ENCODE assay signal across 8 cellular contexts in genomic region chr12:56189918-56190694, GRCh38. TPM values are rescaled to one million over a fixed set of nuclear protein-coding genes. Genes with fewer than 3 reads are reported as not detected.
DNase-seq lines count a peak whose midpoint lies in the region; ATAC-seq and TF ChIP-seq lines count a peak whose summit lies in the region.

No MANE protein-coding gene starts in this region.

- H3K36me3 Mint-ChIP-seq in T-helper 1 cell treated with Interleukin-12 subunit alpha and Interleukin-12 subunit beta and Interleukin-4 antibody, amounts not matched to agents 30 μg/mL and 1 μg/mL, for 36 hours (ENCODE audit: low read depth), result peaks cover 13% of the 10 kb centered on the region
- peaks cover 15% of the 10 kb centered on the region for H3K36me3 Mint-ChIP-seq in type B pancreatic cell

- peaks cover 46% of the 10 kb centered on the region for H3K4me1 Mint-ChIP-seq in T-helper 1 cell treated with Interleukin-12 subunit alpha and Interleukin-12 subunit beta and Interleukin-4 antibody, amounts not matched to agents 30 μg/mL and 1 μg/mL, for 36 hours (ENCODE audit: low read depth)
- peaks cover 26% of the 10 kb centered on the region for H3K4me1 Mint-ChIP-seq in type B pancreatic cell (ENCODE audit: unreplicated experiment)

- ATAC-seq in HG02678 (IDR thresholded peaks at IDR 0.05; ENCODE audit: unreplicated experiment) (peak; percentile 30), left ventricle myocardium superior (peak; percentile 58)

- no peaks in the 10 kb centered on the region for H3K27me3 Mint-ChIP-seq in T-helper 1 cell treated with Interleukin-12 subunit alpha and Interleukin-12 subunit beta and Interleukin-4 antibody, amounts not matched to agents 30 μg/mL and 1 μg/mL, for 36 hours (ENCODE audit: low read depth)
- peaks cover 7% of the 10 kb centered on the region for H3K27me3 Mint-ChIP-seq in type B pancreatic cell

- DNase-seq in G401 (ENCODE audit: low spot score) (peak; percentile 85), NCI-H146 (lab: John Stamatoyannopoulos, UW) (peak; percentile 93), amniotic stem cell (lab: John Stamatoyannopoulos, UW) (peak; percentile 61), left ventricle myocardium superior (peak; percentile 82), posterior vena cava (ENCODE audit: low spot score) (peak; percentile 94), type B pancreatic cell (ENCODE audit: extremely low spot score, unreplicated experiment) (peak; percentile 97)

- in situ Hi-C loops in G401 (cut with HindIII; ENCODE audit: low sequenced_read_pairs), result loop anchor here (5.0 kb wide), 1 partner anchor 73 kb away; the partner anchor contains the start of genes RPL41 and ZC3H10

- intact Hi-C loops in left ventricle myocardium superior (cut with micrococcal nuclease) (loop anchor here (10.0 kb wide), 2 partner anchors 65 to 275 kb away; partner anchors contain the start of genes ESYT1 and SPRYD4), posterior vena cava (cut with DNase I) (loop anchor here (2.0 to 5.0 kb wide), 3 partner anchors 33 to 72 kb away; partner anchors contain the start of gene ZC3H10 (in 1 of the 2))

- peak overlapping the region; percentile 99 for H3K27ac Mint-ChIP-seq in T-helper 1 cell treated with Interleukin-12 subunit alpha and Interleukin-12 subunit beta and Interleukin-4 antibody, amounts not matched to agents 30 μg/mL and 1 μg/mL, for 36 hours
- H3K27ac Mint-ChIP-seq in type B pancreatic cell, result peak overlapping the region; percentile 99

- peak; percentile 24 for TF ChIP-seq CTCF in type B pancreatic cell (conservative IDR thresholded peaks at IDR 0.05)

- no peaks in the 10 kb centered on the region for H3K9me3 Mint-ChIP-seq in T-helper 1 cell treated with Interleukin-12 subunit alpha and Interleukin-12 subunit beta and Interleukin-4 antibody, amounts not matched to agents 30 μg/mL and 1 μg/mL, for 36 hours
- no peaks in the 10 kb centered on the region for H3K9me3 Mint-ChIP-seq in type B pancreatic cell

- peak overlapping the region; percentile 98 for H3K4me3 Mint-ChIP-seq in T-helper 1 cell treated with Interleukin-12 subunit alpha and Interleukin-12 subunit beta and Interleukin-4 antibody, amounts not matched to agents 30 μg/mL and 1 μg/mL, for 36 hours
- H3K4me3 Mint-ChIP-seq in type B pancreatic cell, result peak overlapping the region; percentile 99

RNA-seq across cellular contexts. Expression of gene SMARCC2, which starts 0.8 kb away (rescaled TPM):
- 10.5 and 18.4 TPM in 2 replicates for total RNA-seq in G401 (2014; rRNA removed; shearing (Covaris generic))
- total RNA-seq in left ventricle myocardium superior (81.4 TPM), posterior vena cava (10 to 100 TPM; 81.0 to 93.9 TPM), type B pancreatic cell (ENCODE audit: low replicate concordance) (92.8 and 147 TPM in 2 replicates)

RNA-seq across cellular contexts. Expression of gene RNF41, which starts 31.6 kb away (rescaled TPM):
- 66.6 and 71.6 TPM in 2 replicates for total RNA-seq in G401 (2014; rRNA removed; shearing (Covaris generic))
- total RNA-seq in left ventricle myocardium superior (55.3 TPM), posterior vena cava (10 to 100 TPM; 40.1 to 44.2 TPM), type B pancreatic cell (ENCODE audit: low replicate concordance) (33.7 and 37.7 TPM in 2 replicates)

RNA-seq across cellular contexts. Expression of gene MYL6, which starts 31.9 kb away (rescaled TPM):
- 1,669 and 1,953 TPM in 2 replicates for total RNA-seq in G401 (2014; rRNA removed; shearing (Covaris generic))
- total RNA-seq in left ventricle myocardium superior, result 546 TPM
- 1,000 to 10,000 TPM; 3,219 to 3,986 TPM for total RNA-seq in posterior vena cava
- total RNA-seq in type B pancreatic cell (ENCODE audit: low replicate concordance), result 1,223 and 1,943 TPM in 2 replicates

RNA-seq across cellular contexts. Expression of gene NABP2, which starts 34.0 kb away (rescaled TPM):
- 20.2 and 33.0 TPM in 2 replicates for total RNA-seq in G401 (2014; rRNA removed; shearing (Covaris generic))
- total RNA-seq in left ventricle myocardium superior (19.6 TPM), posterior vena cava (10 to 100 TPM; 19.9 to 23.1 TPM), type B pancreatic cell (ENCODE audit: low replicate concordance) (37.5 and 40.0 TPM in 2 replicates)

RNA-seq across cellular contexts. Expression of gene MYL6B, which starts 37.7 kb away (rescaled TPM):
- total RNA-seq in G401 (2014; rRNA removed; shearing (Covaris generic)), result 115 and 166 TPM in 2 replicates
- total RNA-seq in left ventricle myocardium superior (41.4 TPM), posterior vena cava (10 to 100 TPM; 32.9 to 35.7 TPM), type B pancreatic cell (ENCODE audit: low replicate concordance) (66.2 and 161 TPM in 2 replicates)

Comparison
In these comparisons a context has a peak if more than half of its experiments do, and no peak if none do; other contexts are left out.
1. Peak in every context shown above with its lines: DNase-seq and ATAC-seq.